In the genomic region with DNA sequence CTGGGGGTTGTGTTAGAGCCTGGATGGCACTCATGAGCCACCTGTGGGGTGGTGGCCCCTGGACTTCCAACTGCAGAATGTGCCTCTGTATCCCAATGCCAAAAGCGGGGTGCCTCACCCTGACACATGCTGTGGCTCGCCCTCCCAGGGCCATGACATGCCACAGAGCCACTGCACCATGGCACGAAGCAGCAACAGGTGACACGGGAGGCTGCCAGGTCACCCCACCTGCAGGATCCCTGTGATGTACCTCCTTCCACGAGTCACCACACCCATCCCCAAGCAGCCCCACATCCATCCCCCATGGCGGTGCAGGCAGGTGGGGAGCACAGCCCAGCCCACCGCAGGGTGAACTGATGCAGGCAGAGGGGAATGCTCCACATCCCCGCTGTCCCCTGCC, we compare ENCODE assay signal across 24 cellular contexts. TPM values are rescaled to one million over a fixed set of nuclear protein-coding genes. Genes with fewer than 3 reads are reported as not detected.
DNase-seq lines count a peak whose midpoint lies in the region; ATAC-seq, FAIRE-seq and TF ChIP-seq lines count a peak whose summit lies in the region.
"Had no signal": no experiment of that assay in that cellular context is flagged by ENCODE, and none has a peak within 500 bp of the region (broad histone marks: within the 10 kb centered on the region; RNA-seq: fewer than 3 reads in every experiment).

No MANE protein-coding gene starts in this region.

- H4K20me1 ChIP-seq in neural progenitor cell (ENCODE audit: low read depth), result peaks cover 100% of the 10 kb centered on the region

- no peak for DNase-seq in stimulated activated naive CD8-positive, alpha-beta T cell treated with anti-CD3 and anti-CD28 coated beads, Interleukin-15, amount 100 ng/mL, for 72 hours
- DNase-seq in stimulated activated naive CD8-positive, alpha-beta T cell treated with anti-CD3 and anti-CD28 coated beads, Interleukin-15, Interleukin-2, amounts not matched to agents 100 U/mL and 50 U/mL, for 24 hours, result no peak
- no peak for DNase-seq in neural progenitor cell (ENCODE audit: low spot score)
- DNase-seq in small intestine, result no peak
- DNase-seq in NCI-H146 treated with DMSO at 0.1 percent for 48 hours (lab: John Stamatoyannopoulos, UW; ENCODE audit: unreplicated experiment), result no peak
- DNase-seq: ACHN; CD8-positive, alpha-beta memory T cell; Karpas-422; NCI-H187; NCI-H446 treated with DMSO at 0.1 percent for 48 hours; NCI-H526 treated with DMSO at 0.1 percent for 48 hours; OCI-M1; Right ventricle myocardium superior had no signal

- H3K27ac ChIP-seq in esophagus (ENCODE audit: low read depth in 2 of 2, low read length in 1 of 2) (peak overlapping the region; percentile 41 to 80), neural progenitor cell (no peak overlapping the region), small intestine (ENCODE audit: low read depth in 1 of 2, low read length in 1 of 2) (no peak overlapping the region)
- H3K27ac ChIP-seq: 22Rv1, C4-2B had no signal

- TF ChIP-seq CTCF in neural progenitor cell (IDR thresholded peaks at IDR 0.05), result no peak

- TF ChIP-seq POLR2A in GM18505 (IDR thresholded peaks at IDR 0.05; ENCODE audit: borderline replicate concordance, extremely low read depth, insufficient read depth, insufficient read length), result no peak

- no peak overlapping the region for H3K4me3 Mint-ChIP-seq in stimulated activated naive CD8-positive, alpha-beta T cell treated with anti-CD3 and anti-CD28 coated beads, Interleukin-15, amount 100 ng/mL, for 72 hours
- H3K4me3 Mint-ChIP-seq in neural progenitor cell, result no peak overlapping the region
- H3K4me3 Mint-ChIP-seq: CD8-positive, alpha-beta memory T cell; IgD-negative memory B cell had no signal

- H3K27me3 ChIP-seq in esophagus (ENCODE audit: control insufficient read depth in 1 of 2, insufficient read depth in 2 of 2, low read length in 2 of 2), result no peaks in the 10 kb centered on the region
- no peaks in the 10 kb centered on the region for H3K27me3 ChIP-seq in neural progenitor cell
- H3K27me3 ChIP-seq in small intestine (ENCODE audit: control insufficient read depth in 2 of 2, insufficient read depth in 2 of 2, low read length in 2 of 2), result no peaks in the 10 kb centered on the region

- no peaks in the 10 kb centered on the region for H3K36me3 Mint-ChIP-seq in neural progenitor cell
- H3K36me3 Mint-ChIP-seq: CD8-positive, alpha-beta memory T cell had no signal

- no peak overlapping the region for H3K9ac ChIP-seq in neural progenitor cell

- peaks cover 99% of the 10 kb centered on the region for H3K79me2 ChIP-seq in neural progenitor cell (ENCODE audit: low read depth)

- H3K4me1 ChIP-seq in esophagus (ENCODE audit: control insufficient read depth in 2 of 2, insufficient read depth in 2 of 2, low read length in 1 of 2), result peaks cover 5 to 43% of the 10 kb centered on the region in 2 donors
- peaks cover 79% of the 10 kb centered on the region for H3K4me1 ChIP-seq in neural progenitor cell
- H3K4me1 ChIP-seq in small intestine (ENCODE audit: control insufficient read depth in 2 of 2, insufficient read depth in 1 of 2, low read depth in 1 of 2, low read length in 1 of 2), result peaks cover 0 to 9% of the 10 kb centered on the region in 2 donors

- FAIRE-seq in small intestine (lab: Jason Lieb, UNC), result no peak
- FAIRE-seq: G401.6, GM12892, GM19239, HTR-8/SVneo had no signal

- H3K36me3 ChIP-seq in esophagus (ENCODE audit: control insufficient read depth in 2 of 2, insufficient read depth in 2 of 2, low read length in 1 of 2) (peaks cover 0 to 12% of the 10 kb centered on the region in 2 donors), neural progenitor cell (no peaks in the 10 kb centered on the region), small intestine (ENCODE audit: control insufficient read depth in 2 of 2, insufficient read depth in 2 of 2, low read length in 2 of 2) (no peaks in the 10 kb centered on the region)
- H3K36me3 ChIP-seq: HAP-1 had no signal

- no peak overlapping the region for H3K27ac Mint-ChIP-seq in stimulated activated naive CD8-positive, alpha-beta T cell treated with anti-CD3 and anti-CD28 coated beads, Interleukin-15, amount 100 ng/mL, for 72 hours
- H3K27ac Mint-ChIP-seq in neural progenitor cell, result no peak overlapping the region
- H3K27ac Mint-ChIP-seq: CD8-positive, alpha-beta memory T cell had no signal

- peak overlapping the region; percentile 62 for H3K4me2 ChIP-seq in neural progenitor cell

- H3K4me3 ChIP-seq in esophagus (ENCODE audit: low read depth in 1 of 2, low read length in 2 of 2), result no peak overlapping the region
- H3K4me3 ChIP-seq in neural progenitor cell, result no peak overlapping the region
- H3K4me3 ChIP-seq in small intestine (ENCODE audit: low read depth in 1 of 2, low read length in 2 of 2), result no peak overlapping the region
- H3K4me3 ChIP-seq: HAP-1 had no signal

- WGBS in esophagus, 2 donors, result 69 to 70% methylated on average over 8 of the region's 8 CpGs
- 51 to 79% (median 59%) methylated on average over 8 of the region's 8 CpGs for WGBS in small intestine, 3 donors

- no peaks in the 10 kb centered on the region for H3K9me3 Mint-ChIP-seq in stimulated activated naive CD8-positive, alpha-beta T cell treated with anti-CD3 and anti-CD28 coated beads, Interleukin-15, amount 100 ng/mL, for 72 hours
- H3K9me3 Mint-ChIP-seq in neural progenitor cell, result no peaks in the 10 kb centered on the region
- H3K9me3 Mint-ChIP-seq: IgD-negative memory B cell had no signal

- H3K27me3 Mint-ChIP-seq in stimulated activated naive CD8-positive, alpha-beta T cell treated with anti-CD3 and anti-CD28 coated beads, Interleukin-15, amount 100 ng/mL, for 72 hours, result peaks cover 19% of the 10 kb centered on the region
- H3K27me3 Mint-ChIP-seq in neural progenitor cell (ENCODE audit: insufficient read depth, low read depth), result no peaks in the 10 kb centered on the region

- peaks cover 23% of the 10 kb centered on the region for H3F3A ChIP-seq in neural progenitor cell (ENCODE audit: low read depth)

- peak; percentile 22 for ATAC-seq in stimulated activated naive CD8-positive, alpha-beta T cell treated with anti-CD3 and anti-CD28 coated beads, Interleukin-15, amount 100 ng/mL, for 72 hours
- ATAC-seq in stimulated activated naive CD8-positive, alpha-beta T cell treated with anti-CD3 and anti-CD28 coated beads, Interleukin-15, Interleukin-2, amounts not matched to agents 100 U/mL and 50 U/mL, for 24 hours, result no peak
- ATAC-seq in GM21786 (IDR thresholded peaks at IDR 0.05; ENCODE audit: unreplicated experiment) (no peak), GM18505 (IDR thresholded peaks at IDR 0.05; ENCODE audit: unreplicated experiment) (no peak)

- no peak overlapping the region for H2AFZ ChIP-seq in neural progenitor cell (replicated peaks)

- peaks cover 14% of the 10 kb centered on the region for H3K4me1 Mint-ChIP-seq in stimulated activated naive CD8-positive, alpha-beta T cell treated with anti-CD3 and anti-CD28 coated beads, Interleukin-15, amount 100 ng/mL, for 72 hours
- H3K4me1 Mint-ChIP-seq in neural progenitor cell, result peaks cover 87% of the 10 kb centered on the region

- no peaks in the 10 kb centered on the region for H3K9me3 ChIP-seq in esophagus (ENCODE audit: control insufficient read depth in 2 of 2, insufficient read depth in 1 of 2, low read depth in 1 of 2, low read length in 1 of 2)
- no peaks in the 10 kb centered on the region for H3K9me3 ChIP-seq in neural progenitor cell (ENCODE audit: low read depth)
- no peaks in the 10 kb centered on the region for H3K9me3 ChIP-seq in small intestine (ENCODE audit: control insufficient read depth, low read depth)
- H3K9me3 ChIP-seq: HAP-1 had no signal

RNA-seq across cellular contexts. Expression of gene NECTIN1, which starts 14.8 kb away (rescaled TPM):
- polyA plus RNA-seq in esophagus (10 to 100 TPM; 79.6 to 89.9 TPM), small intestine (10 to 100 TPM in 1 of 3 donors, 1 to 10 TPM in 2; 2.7 to 32.8 (median 3.6) TPM)
- 19.5 and 27.4 TPM in 2 replicates for total RNA-seq in neural progenitor cell (ENCODE audit: low replicate concordance)

Comparison
In these comparisons a context has a peak if more than half of its experiments do, and no peak if none do; other contexts are left out.
1. H3K27ac ChIP-seq: peak in esophagus (2 of 2); none in neural progenitor cell (single experiment) and small intestine (0 of 2).